8 cellular contexts compared by ENCODE assay signal in genomic region chr21:43789276-43790052, GRCh38. TPM values are rescaled to one million over a fixed set of nuclear protein-coding genes. Genes with fewer than 3 reads are reported as not detected.
DNase-seq lines count a peak whose midpoint lies in the region; ATAC-seq and FAIRE-seq lines count a peak whose summit lies in the region.

RRP1 (plus strand) TSS chr21:43789577; CDS start chr21:43789630, 53 bp downstream.

- intact Hi-C loops in left ventricle myocardium superior (cut with micrococcal nuclease), result no loop called here

- H3K4me3 Mint-ChIP-seq in T-helper 17 cell, result peak within 1 kb of the TSS; percentile 93

- no peaks in the 10 kb centered on the region for H3K27me3 Mint-ChIP-seq in T-helper 17 cell

- ATAC-seq in GM18498 (IDR thresholded peaks at IDR 0.05; ENCODE audit: unreplicated experiment), result peak; percentile 83
- ATAC-seq in HG02938 (IDR thresholded peaks at IDR 0.05; ENCODE audit: unreplicated experiment), result peak; percentile 66
- ATAC-seq in T-helper 17 cell, result peak; percentile 95
- peak; percentile 97 for ATAC-seq in left ventricle myocardium superior

- H3K27ac ChIP-seq in angular gyrus (ENCODE audit: low read depth, low read length), result peak within 1 kb of the TSS; percentile 83

- peaks cover 10% of the 10 kb centered on the region for H3K4me1 Mint-ChIP-seq in T-helper 17 cell

- DNase-seq in NCI-H187 (lab: John Stamatoyannopoulos, UW) (peak; percentile 86 to 90), T-helper 17 cell (peak; percentile 95 to 99 (median 98)), left ventricle myocardium superior (peak; percentile 97), pulmonary artery endothelial cell (ENCODE audit: low read depth, low spot score) (peak; percentile 32), urothelium cell line (ENCODE audit: low spot score) (peak; percentile 95)

- H3K36me3 Mint-ChIP-seq in T-helper 17 cell (ENCODE audit: low read depth), result no peaks in the 10 kb centered on the region

- peak within 1 kb of the TSS; percentile 86 for H3K27ac Mint-ChIP-seq in T-helper 17 cell

- FAIRE-seq in urothelium cell line (lab: Jason Lieb, UNC), result no peak

- no peaks in the 10 kb centered on the region for H3K9me3 ChIP-seq in T-helper 17 cell (ENCODE audit: control insufficient read depth, low read length, poor library complexity, severe bottlenecking)

RNA-seq across cellular contexts. Expression of gene RRP1, which starts in this region (rescaled TPM):
- total RNA-seq in T-helper 17 cell, result 10 to 100 TPM; 20.5 to 23.2 TPM
- total RNA-seq in left ventricle myocardium superior, result 13.5 TPM
- 28.1 and 28.2 TPM in 2 replicates for total RNA-seq in pulmonary artery endothelial cell

Comparison
In these comparisons a context has a peak if more than half of its experiments do, and no peak if none do; other contexts are left out.
1. Peak in every context shown above with its lines: DNase-seq, ATAC-seq and H3K27ac ChIP-seq.
2. DNase-seq: peak in every context shown above with its lines; median percentile 98 in T-helper 17 cell; 97 in left ventricle myocardium superior; 95 in urothelium cell line; 88 in NCI-H187; 32 in pulmonary artery endothelial cell.